Comparison of ENCODE assay signal across 33 cellular contexts in genomic region chr12:102227954-102228353, GRCh38. TPM values are rescaled to one million over a fixed set of nuclear protein-coding genes. Genes with fewer than 3 reads are reported as not detected.
"Had no signal": no experiment of that assay in that cellular context is flagged by ENCODE, and none has a peak within 500 bp of the region (broad histone marks: within the 10 kb centered on the region; RNA-seq: fewer than 3 reads in every experiment).

No MANE protein-coding gene starts in this region.

- FAIRE-seq: TTC549 had no signal

- H3K27me3 ChIP-seq: ascending aorta, brain microvascular endothelial cell, breast epithelium had no signal

- H3K27ac ChIP-seq: ascending aorta, brain microvascular endothelial cell, breast epithelium, VCaP had no signal

- H3K4me1 ChIP-seq: ascending aorta, breast epithelium had no signal

- ATAC-seq: activated CD8-positive, alpha-beta memory T cell treated with anti-CD3 and anti-CD28 coated beads, Interleukin-2, amount 10 ng/mL, durations not matched to agents 7 days and 5 days; activated CD8-positive, alpha-beta T cell treated with anti-CD3 and anti-CD28 coated beads, Interleukin-2, amount 10 ng/mL, durations not matched to agents 7 days and 5 days; activated naive CD8-positive, alpha-beta T cell treated with anti-CD3 and anti-CD28 coated beads, Interleukin-2, amount 50 U/mL, for 24 hours had no signal

- H3K4me3 ChIP-seq: ascending aorta, breast epithelium had no signal

- H3K36me3 ChIP-seq: ascending aorta, brain microvascular endothelial cell, breast epithelium had no signal

- DNase-seq: activated B cell treated with CpG ODN at 0.5 μM for 24 hours; activated CD4-positive, alpha-beta memory T cell treated with anti-CD3 and anti-CD28 coated beads, Interleukin-2, amount 10 ng/mL, durations not matched to agents 7 days and 5 days; activated CD4-positive, alpha-beta T cell treated with anti-CD3 and anti-CD28 coated beads for 4 hours; activated CD4-positive, alpha-beta T cell treated with anti-CD3 and anti-CD28 coated beads, Interleukin-2, amount 10 ng/mL, durations not matched to agents 24 days and 14 days; activated CD4-positive, alpha-beta T cell treated with anti-CD3 and anti-CD28 coated beads, Interleukin-2, amount 50 U/mL, for 1 hour; activated CD4-positive, alpha-beta T cell treated with anti-CD3 and anti-CD28 coated beads, Interleukin-2, amount 50 U/mL, for 48 hours; activated CD4-positive, CD25-positive, alpha-beta regulatory T cell treated with anti-CD3 and anti-CD28 coated beads, Interleukin-2, amount 50 U/mL, for 72 hours; activated CD8-positive, alpha-beta memory T cell treated with anti-CD3 and anti-CD28 coated beads for 24 hours; activated CD8-positive, alpha-beta memory T cell treated with anti-CD3 and anti-CD28 coated beads, Interleukin-2, amount 10 ng/mL, durations not matched to agents 7 days and 5 days; activated CD8-positive, alpha-beta memory T cell treated with anti-CD3 and anti-CD28 coated beads, Interleukin-2, amount 50 U/mL, for 48 hours; activated CD8-positive, alpha-beta T cell treated with anti-CD3 and anti-CD28 coated beads, Interleukin-2, amount 10 ng/mL, durations not matched to agents 7 days and 5 days; activated effector memory CD4-positive, alpha-beta T cell treated with Interleukin-2 at 50 U/mL for 16 hours; activated gamma-delta T cell; activated naive CD4-positive, alpha-beta T cell treated with anti-CD3 and anti-CD28 coated beads, Interleukin-2, amount 10 ng/mL, durations not matched to agents 7 days and 5 days; activated naive CD4-positive, alpha-beta T cell treated with Interleukin-2 at 50 U/mL for 16 hours; activated naive CD8-positive, alpha-beta T cell treated with anti-CD3 and anti-CD28 coated beads, Interleukin-2, amount 10 ng/mL, durations not matched to agents 7 days and 5 days; activated naive CD8-positive, alpha-beta T cell treated with anti-CD3 and anti-CD28 coated beads, Interleukin-2, amount 50 U/mL, for 24 hours; activated T-cell treated with anti-CD3 and anti-CD28 coated beads, Interleukin-2, amount 50 U/mL, for 24 hours; activated T-cell treated with anti-CD3 and anti-CD28 coated beads, Interleukin-2, amount 50 U/mL, for 48 hours; amygdala; anterior cingulate cortex; brain microvascular endothelial cell; central memory CD4-positive, alpha-beta T cell; T-helper 1 cell; T-helper 2 cell; T-helper 9 cell had no signal

- H3K9me3 ChIP-seq: ascending aorta, breast epithelium had no signal

RNA-seq across cellular contexts. Expression of gene PMCH, which starts 30.3 kb away (rescaled TPM):
- total RNA-seq: activated B cell treated with CpG ODN at 0.5 μM for 24 hours; activated CD8-positive, alpha-beta T cell treated with anti-CD3 and anti-CD28 coated beads, Interleukin-2, amount 10 ng/mL, durations not matched to agents 7 days and 5 days; activated naive CD8-positive, alpha-beta T cell treated with anti-CD3 and anti-CD28 coated beads, Interleukin-2, amount 10 ng/mL, durations not matched to agents 7 days and 5 days; ascending aorta; breast epithelium; cardiac septum; cerebellum had no signal
- polyA plus RNA-seq: adipose tissue had no signal
